Comparison of ENCODE assay signal across 10 cellular contexts in genomic region chr19:13872339-13872694, GRCh38. TPM values are rescaled to one million over a fixed set of nuclear protein-coding genes. Genes with fewer than 3 reads are reported as not detected.
DNase-seq lines count a peak whose midpoint lies in the region; ATAC-seq and TF ChIP-seq lines count a peak whose summit lies in the region.
"Had no signal": no experiment of that assay in that cellular context is flagged by ENCODE, and none has a peak within 500 bp of the region (broad histone marks: within the 10 kb centered on the region; RNA-seq: fewer than 3 reads in every experiment).

No MANE protein-coding gene starts in this region.

- no peak for TF ChIP-seq CTCF in 22Rv1 (IDR thresholded peaks at IDR 0.05)
- TF ChIP-seq CTCF in Calu3 (IDR thresholded peaks at IDR 0.05; ENCODE audit: unreplicated experiment), result no peak
- no peak for TF ChIP-seq CTCF in mesothelial cell of epicardium (IDR thresholded peaks at IDR 0.05; ENCODE audit: unreplicated experiment)

- intact Hi-C loops in Calu3 (cut with micrococcal nuclease; ENCODE audit: unreplicated experiment), result no loop called here

- H3K36me3 Mint-ChIP-seq in Calu3 (ENCODE audit: insufficient read depth, unreplicated experiment) (peaks cover 7% of the 10 kb centered on the region), mesothelial cell of epicardium (peaks cover 3% of the 10 kb centered on the region)

- ATAC-seq in HG02588 (IDR thresholded peaks at IDR 0.05; ENCODE audit: unreplicated experiment) (no peak), HG02885 (IDR thresholded peaks at IDR 0.05; ENCODE audit: poor library complexity, unreplicated experiment) (no peak), GM18498 (IDR thresholded peaks at IDR 0.05; ENCODE audit: unreplicated experiment) (no peak)

- H3K27me3 ChIP-seq in adipocyte (replicated peaks; ENCODE audit: control insufficient read depth, insufficient read depth, low read length), result no peaks in the 10 kb centered on the region

- H3K9me3 Mint-ChIP-seq in Calu3 (ENCODE audit: low read depth, unreplicated experiment) (no peaks in the 10 kb centered on the region), mesothelial cell of epicardium (no peaks in the 10 kb centered on the region)

- H3K4me1 Mint-ChIP-seq in Calu3 (ENCODE audit: low read depth, unreplicated experiment) (no peaks in the 10 kb centered on the region), mesothelial cell of epicardium (peaks cover 19% of the 10 kb centered on the region)

- DNase-seq in Calu3 (no peak), adipocyte (ENCODE audit: low read depth) (no peak), mesothelial cell of epicardium (ENCODE audit: low spot score in 2 of 2, unreplicated experiment in 2 of 2) (no peak), OCI-M1 (lab: John Stamatoyannopoulos, UW) (no peak)
- DNase-seq: NCI-H524 treated with DMSO at 0.1 percent for 48 hours, SW 1271 had no signal

- H3K27ac Mint-ChIP-seq in Calu3 (ENCODE audit: unreplicated experiment), result peak overlapping the region; percentile 44
- peak overlapping the region; percentile 21 for H3K27ac Mint-ChIP-seq in mesothelial cell of epicardium

- no peaks in the 10 kb centered on the region for H3K36me3 ChIP-seq in adipocyte (ENCODE audit: control insufficient read depth, insufficient read depth, low read length, severe bottlenecking)

- H3K27me3 Mint-ChIP-seq in Calu3 (ENCODE audit: unreplicated experiment) (no peaks in the 10 kb centered on the region), mesothelial cell of epicardium (ENCODE audit: low read depth) (no peaks in the 10 kb centered on the region)

- H3K4me3 ChIP-seq in adipocyte (ENCODE audit: low read length), result peak overlapping the region; percentile 44

- no peaks in the 10 kb centered on the region for H3K9me3 ChIP-seq in adipocyte (ENCODE audit: control insufficient read depth, low read length)

- no peak overlapping the region for H3K9ac ChIP-seq in adipocyte (ENCODE audit: low read length)

- H3K4me3 Mint-ChIP-seq in Calu3 (ENCODE audit: low read depth, unreplicated experiment) (peak overlapping the region; percentile 66), mesothelial cell of epicardium (peak overlapping the region; percentile 73)

- CTCF ChIA-PET in Calu3 (lab: Charles Lee), result interaction anchor here (0.6 to 0.7 kb wide), 5 partner anchors 14 to 601 kb away, joined by 3 to 11 read pairs (median 3); no protein-coding TSS in a partner anchor

- peaks cover 9% of the 10 kb centered on the region for H3K4me1 ChIP-seq in adipocyte (ENCODE audit: control insufficient read depth, insufficient read depth, low read length)

- BruUV-seq in Calu3 (replicated peaks; lab: Mats Ljungman, UMichigan), result no TSS peak

- H3K27ac ChIP-seq in 22Rv1, result 0 out of 2 replicates have a peak overlapping the region, but pooled peaks have one; percentile 18

RNA-seq across cellular contexts. Expression of gene NANOS3, which starts 4.6 kb away (rescaled TPM):
- total RNA-seq in Calu3 (2022) (1.2 TPM in 1 of 2 replicates, not detected in the other), mesothelial cell of epicardium (4.9 to 8.6 TPM (median 8.2 TPM) in 3 replicates)

RNA-seq across cellular contexts. Expression of gene BRME1, which starts 33.6 kb away (rescaled TPM):
- total RNA-seq in Calu3 (2022) (1.0 and 1.5 TPM in 2 replicates), mesothelial cell of epicardium (6.3 to 7.2 TPM (median 7.0 TPM) in 3 replicates)

RNA-seq across cellular contexts. Expression of gene CC2D1A, which starts 33.7 kb away (rescaled TPM):
- 37.2 and 41.7 TPM in 2 replicates for total RNA-seq in Calu3 (2022)
- total RNA-seq in mesothelial cell of epicardium, result 59.2 to 66.0 TPM (median 62.8 TPM) in 3 replicates
